In genomic region chr17:78338860-78339259, GRCh38 we compare ENCODE assay signal across 12 cellular contexts. TPM values are rescaled to one million over a fixed set of nuclear protein-coding genes. Genes with fewer than 3 reads are reported as not detected.
DNase-seq lines count a peak whose midpoint lies in the region; ATAC-seq, FAIRE-seq and TF ChIP-seq lines count a peak whose summit lies in the region.
"Had no signal": no experiment of that assay in that cellular context is flagged by ENCODE, and none has a peak within 500 bp of the region (broad histone marks: within the 10 kb centered on the region; RNA-seq: fewer than 3 reads in every experiment).

No MANE protein-coding gene starts in this region.

- no peak for FAIRE-seq in pancreas (lab: Jason Lieb, UNC)

- peak overlapping the region; percentile 19 for H3K4me3 Mint-ChIP-seq in activated T-cell treated with anti-CD3 and anti-CD28 coated beads, Interleukin-2, amount 50 U/mL, for 4 hours

- H3K27me3 Mint-ChIP-seq in activated T-cell treated with anti-CD3 and anti-CD28 coated beads, Interleukin-2, amount 50 U/mL, for 4 hours (ENCODE audit: low read depth): no peaks in the 10 kb centered on the region

- H3K9me3 Mint-ChIP-seq in activated T-cell treated with anti-CD3 and anti-CD28 coated beads, Interleukin-2, amount 50 U/mL, for 4 hours: no peaks in the 10 kb centered on the region

- H3K27me3 ChIP-seq in pancreas: no peaks in the 10 kb centered on the region
- H3K27me3 ChIP-seq: heart right ventricle had no signal

- H3K9me3 ChIP-seq in pancreas: no peaks in the 10 kb centered on the region
- H3K9me3 ChIP-seq: heart right ventricle had no signal

- no peak overlapping the region for H3K4me3 ChIP-seq in pancreas
- H3K4me3 ChIP-seq: heart right ventricle had no signal

- DNase-seq in activated T-cell treated with anti-CD3 and anti-CD28 coated beads, Interleukin-2, amount 50 U/mL, for 4 hours: no peak
- no peak for DNase-seq in activated T-cell treated with anti-CD3 and anti-CD28 coated beads, Interleukin-2, amount 50 U/mL, for 1 hour
- DNase-seq in LoVo (ENCODE audit: low spot score) (peak; percentile 73), cerebellar cortex (ENCODE audit: low spot score) (peak; percentile 0), pancreas (peak in 2 of 6 donors; percentile 30 to 54), cerebellar nuclear complex (lab: John Stamatoyannopoulos, UW) (no peak)
- no peak for DNase-seq in effector CD4-positive, alpha-beta T cell
- DNase-seq: GDM1, heart right ventricle, NCI-H774, T-helper 9 cell had no signal

- no peak for ATAC-seq in activated T-cell treated with anti-CD3 and anti-CD28 coated beads, Interleukin-2, amount 50 U/mL, for 4 hours
- peak; percentile 10 to 29 (median 14) for ATAC-seq in pancreas
- ATAC-seq in GM18867 (IDR thresholded peaks at IDR 0.05; ENCODE audit: unreplicated experiment): no peak
- ATAC-seq: heart right ventricle had no signal

- peak overlapping the region in 2 of 4 donors; percentile 38 to 46 for H3K27ac ChIP-seq in pancreas

- H3K36me3 ChIP-seq in pancreas: no peaks in the 10 kb centered on the region
- H3K36me3 ChIP-seq: heart right ventricle had no signal

- no peaks in the 10 kb centered on the region for H3K36me3 Mint-ChIP-seq in activated T-cell treated with anti-CD3 and anti-CD28 coated beads, Interleukin-2, amount 50 U/mL, for 4 hours (ENCODE audit: insufficient read depth)

- no peak for TF ChIP-seq CTCF in pancreas (IDR thresholded peaks at IDR 0.05)

- WGBS in pancreas, 2 donors: 34 to 36% methylated on average over 9 of the region's 9 CpGs

- peaks cover 9 to 19% (median 10%) of the 10 kb centered on the region in 3 donors for H3K4me1 ChIP-seq in pancreas

- intact Hi-C loops in pancreas (cut with DNase I): no loop called here

- peaks cover 49% of the 10 kb centered on the region for H3K4me1 Mint-ChIP-seq in activated T-cell treated with anti-CD3 and anti-CD28 coated beads, Interleukin-2, amount 50 U/mL, for 4 hours (ENCODE audit: low read depth)

RNA-seq across cellular contexts. Expression of gene SOCS3, which starts 21.0 kb away (rescaled TPM):
- total RNA-seq in activated T-cell treated with anti-CD3 and anti-CD28 coated beads, Interleukin-2, amount 50 U/mL, for 4 hours: 100 to 1,000 TPM; 118 to 143 (median 136) TPM
- 10 to 100 TPM in 4 of 6 donors, 1 to 10 TPM in 2; 5.7 to 32.6 (median 18.0) TPM for total RNA-seq in pancreas
- polyA plus RNA-seq in pancreas: 10 to 100 TPM; 28.5 to 53.3 TPM

RNA-seq across cellular contexts. Expression of gene PGS1, which starts 39.6 kb away (rescaled TPM):
- total RNA-seq in activated T-cell treated with anti-CD3 and anti-CD28 coated beads, Interleukin-2, amount 50 U/mL, for 4 hours: 10 to 100 TPM; 47.4 to 51.7 (median 47.5) TPM
- 10 to 100 TPM; 11.2 to 21.9 (median 13.4) TPM for total RNA-seq in pancreas
- polyA plus RNA-seq in pancreas: 10 to 100 TPM; 17.2 to 22.7 TPM

Comparison
In these comparisons a context has a peak if more than half of its experiments do, and no peak if none do; other contexts are left out.
1. ATAC-seq: peak in pancreas (4 of 4); none in activated T-cell treated with anti-CD3 and anti-CD28 coated beads, Interleukin-2, amount 50 U/mL, for 4 hours (0 of 2) and GM18867 (single experiment).
2. DNase-seq: peak in LoVo (single experiment) and cerebellar cortex (single experiment); none in activated T-cell treated with anti-CD3 and anti-CD28 coated beads, Interleukin-2, amount 50 U/mL, for 4 hours (single experiment), activated T-cell treated with anti-CD3 and anti-CD28 coated beads, Interleukin-2, amount 50 U/mL, for 1 hour (single experiment), cerebellar nuclear complex (0 of 2) and effector CD4-positive, alpha-beta T cell (single experiment).